ENCODE assay signal across 8 cellular contexts in genomic region chr4:180028682-180029081, GRCh38.
A peak's percentile ranks its signal among the peaks of the same experiment; 100 is the strongest.
DNase-seq lines count a peak whose midpoint lies in the region; ATAC-seq and TF ChIP-seq lines count a peak whose summit lies in the region.

No MANE protein-coding gene starts in this region.

- DNase-seq in GM10248 (ENCODE audit: extremely low spot score) (no peak), RKO (ENCODE audit: low spot score) (peak; percentile 52), iPS-NIHi7 (ENCODE audit: extremely low spot score) (peak; percentile 20), left cardiac atrium (no peak)
- DNase-seq in activated CD4-positive, CD25-positive, alpha-beta regulatory T cell (lab: John Stamatoyannopoulos, UW): no peak

- CTCF ChIA-PET in GM10248 (lab: Yijun Ruan, JAX): interaction anchor here (1.1 to 3.7 kb wide), 5 partner anchors 9 to 1500 kb away, joined by 3 to 12 read pairs (median 3); no protein-coding TSS in a partner anchor

- peak; percentile 27 for TF ChIP-seq CTCF in GM10248 (IDR thresholded peaks at IDR 0.05; ENCODE audit: control extremely low read depth, extremely low read depth, low read depth, missing control alignments)

- intact Hi-C loops in left cardiac atrium (cut with DNase I): no loop called here

- ATAC-seq in HG02938 (IDR thresholded peaks at IDR 0.05; ENCODE audit: unreplicated experiment) (peak; percentile 75), GM19463 (IDR thresholded peaks at IDR 0.05; ENCODE audit: unreplicated experiment) (no peak), GM21423 (IDR thresholded peaks at IDR 0.05; ENCODE audit: unreplicated experiment) (no peak), left cardiac atrium (no peak)

- POLR2A ChIA-PET in GM10248 (lab: Yijun Ruan, JAX): no interaction called here

Comparison
In these comparisons a context has a peak if more than half of its experiments do, and no peak if none do; other contexts are left out.
1. DNase-seq: peak in RKO (single experiment) and iPS-NIHi7 (single experiment); none in GM10248 (single experiment), activated CD4-positive, CD25-positive, alpha-beta regulatory T cell (0 of 4) and left cardiac atrium (single experiment).